ENCODE assay signal across 22 cellular contexts in the genomic region with DNA sequence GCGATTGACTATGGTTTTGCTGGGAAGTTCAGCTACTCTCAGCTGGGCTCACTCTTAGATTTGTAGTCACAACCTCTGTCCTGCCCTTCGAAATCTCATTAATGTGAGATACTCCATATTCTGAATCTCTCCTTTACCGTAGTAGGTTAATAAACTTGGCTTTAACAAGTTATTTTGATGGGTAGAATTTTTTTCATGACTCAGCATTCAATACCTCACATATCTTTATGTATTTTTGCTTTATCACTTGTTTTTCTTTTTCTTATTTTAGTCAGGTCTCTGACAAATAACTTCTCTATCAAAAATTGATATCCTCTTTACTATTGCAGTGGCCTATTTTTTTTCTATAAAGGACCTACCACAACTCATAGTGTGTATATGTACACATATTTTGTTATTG.
DNase-seq lines count a peak whose midpoint lies in the region; ATAC-seq, FAIRE-seq and TF ChIP-seq lines count a peak whose summit lies in the region.
"Had no signal": no experiment of that assay in that cellular context is flagged by ENCODE, and none has a peak within 500 bp of the region (broad histone marks: within the 10 kb centered on the region; RNA-seq: fewer than 3 reads in every experiment).

No MANE protein-coding gene starts in this region.

- no peaks in the 10 kb centered on the region for H3K9me2 ChIP-seq in Karpas-422 (replicated peaks; ENCODE audit: insufficient read depth, low read length)

- H3K79me2 ChIP-seq in ACC112 (ENCODE audit: control insufficient read depth, insufficient read depth, low read length, unreplicated experiment) (no peaks in the 10 kb centered on the region), Karpas-422 (ENCODE audit: low read length) (no peaks in the 10 kb centered on the region), K562 (ENCODE audit: control insufficient read depth, insufficient read depth, low read length) (no peaks in the 10 kb centered on the region)

- H3K27me3 ChIP-seq in ACC112 (ENCODE audit: insufficient read depth, low read length) (no peaks in the 10 kb centered on the region), Karpas-422 (ENCODE audit: low read length) (no peaks in the 10 kb centered on the region), K562 (ENCODE audit: control insufficient read depth in 2 of 2, insufficient read depth in 2 of 2, low read length in 2 of 2) (no peaks in the 10 kb centered on the region)
- H3K27me3 ChIP-seq: BE2C; BLaER1 treated with 17β-estradiol and CSF1 and Interleukin-3, amounts not matched to agents 10 nM and 100 nM had no signal

- DNase-seq in Karpas-422 (no peak), K562 (ENCODE audit: extremely low read depth in 1 of 4, low spot score in 3 of 4) (no peak), OCI-M2 (lab: John Stamatoyannopoulos, UW; ENCODE audit: unreplicated experiment) (no peak), SKM-1 treated with dmso at 0.1 percent for 144 hours (lab: John Stamatoyannopoulos, UW; ENCODE audit: unreplicated experiment) (no peak)
- DNase-seq: ACHN; AML-193; BE2C; CD4-positive, alpha-beta T cell; CD8-positive, alpha-beta memory T cell; DMS 273 treated with DMSO at 0.1 percent for 48 hours; DMS79; EL; GDM1; HCEC 1CT had no signal

- TF ChIP-seq RAD21 in K562 (CRISPR knock-in tag; conservative IDR thresholded peaks at IDR 0.05 in 1 of 2, IDR thresholded peaks at IDR 0.05 in 1 of 2) = no peak

- H3K9me1 ChIP-seq in K562 (ENCODE audit: control insufficient read depth, insufficient read depth, low read length) = no peaks in the 10 kb centered on the region

- H3K9me3 ChIP-seq in Karpas-422 (ENCODE audit: low read length) (no peaks in the 10 kb centered on the region), K562 (replicated peaks; ENCODE audit: control insufficient read depth, insufficient read depth, low read depth, low read length) (no peaks in the 10 kb centered on the region; the same call in 1 of the 2 replicates)
- H3K9me3 ChIP-seq: BE2C; BLaER1 treated with 17β-estradiol and CSF1 and Interleukin-3, amounts not matched to agents 10 nM and 100 nM had no signal

- H3K9ac ChIP-seq in Karpas-422 (ENCODE audit: low read length) (no peak overlapping the region), K562 (ENCODE audit: insufficient read depth in 1 of 2, low read depth in 2 of 2, low read length in 2 of 2) (no peak overlapping the region)
- H3K9ac ChIP-seq: BLaER1 treated with 17β-estradiol and CSF1 and Interleukin-3, amounts not matched to agents 10 nM and 100 nM had no signal

- H3K4me3 ChIP-seq in ACC112 (ENCODE audit: low read depth, low read length) (no peak overlapping the region), Karpas-422 (ENCODE audit: low read length) (no peak overlapping the region), K562 (no peak overlapping the region)
- H3K4me3 ChIP-seq: BLaER1 treated with 17β-estradiol and CSF1 and Interleukin-3, amounts not matched to agents 10 nM and 100 nM; GM12878; GM23338 had no signal

- no peaks in the 10 kb centered on the region for H4K20me1 ChIP-seq in Karpas-422 (ENCODE audit: insufficient read depth, low read depth, low read length)
- no peaks in the 10 kb centered on the region for H4K20me1 ChIP-seq in K562 (replicated peaks; ENCODE audit: control insufficient read depth, insufficient read depth, low read length)
- H4K20me1 ChIP-seq: BLaER1 treated with 17β-estradiol and CSF1 and Interleukin-3, amounts not matched to agents 10 nM and 100 nM had no signal

- H3K36me3 ChIP-seq in ACC112 (ENCODE audit: insufficient read depth, low read length) (no peaks in the 10 kb centered on the region), Karpas-422 (ENCODE audit: insufficient read depth, low read length) (no peaks in the 10 kb centered on the region), K562 (ENCODE audit: control insufficient read depth, insufficient read depth, low read length) (no peaks in the 10 kb centered on the region)
- H3K36me3 ChIP-seq: BE2C; BLaER1 treated with 17β-estradiol and CSF1 and Interleukin-3, amounts not matched to agents 10 nM and 100 nM had no signal

- no peak overlapping the region for H3K4me2 ChIP-seq in Karpas-422 (ENCODE audit: low read depth, low read length, poor library complexity, severe bottlenecking)
- H3K4me2 ChIP-seq in K562 (ENCODE audit: insufficient read depth, low read length) = no peak overlapping the region
- H3K4me2 ChIP-seq: BLaER1 treated with 17β-estradiol and CSF1 and Interleukin-3, amounts not matched to agents 10 nM and 100 nM; GM23338 had no signal

- TF ChIP-seq CTCF in K562 (IDR thresholded peaks at IDR 0.05 in 2 of 3, conservative IDR thresholded peaks at IDR 0.05 in 1 of 3; ENCODE audit: insufficient read depth in 2 of 3, low read depth in 1 of 3, low read length in 3 of 3) = no peak

- H3K27ac ChIP-seq in ACC112 (ENCODE audit: low read depth, low read length) (no peak overlapping the region), Karpas-422 (ENCODE audit: low read length) (no peak overlapping the region), K562 (ENCODE audit: extremely low read depth, low read depth, low read length) (no peak overlapping the region)
- H3K27ac ChIP-seq: BLaER1 treated with 17β-estradiol and CSF1 and Interleukin-3, amounts not matched to agents 10 nM and 100 nM had no signal

- no peak for ATAC-seq in K562
- ATAC-seq in GM21526 (IDR thresholded peaks at IDR 0.05; ENCODE audit: low FRiP score, unreplicated experiment) = no peak
- ATAC-seq: GM12878, GM23338 had no signal

- no TSS peak for BruUV-seq in K562 (replicated peaks; lab: Mats Ljungman, UMichigan)

- no peak for TF ChIP-seq POLR2A in K562 (conservative IDR thresholded peaks at IDR 0.05)

- H2AFZ ChIP-seq in ACC112 (ENCODE audit: low read length, unreplicated experiment) (peak overlapping the region; percentile 68), Karpas-422 (ENCODE audit: low read length) (peak overlapping the region; percentile 55), K562 (ENCODE audit: low read depth, low read length) (peak overlapping the region; percentile 41; the same call in 1 of the 2 replicates)
- H2AFZ ChIP-seq: GM23338 had no signal

- no peak for FAIRE-seq in K562 (lab: Jason Lieb, UNC)
- FAIRE-seq: D721Med, GM12878, GM19239, H54 had no signal

- TF ChIP-seq EP300 in K562 (IDR thresholded peaks at IDR 0.05; ENCODE audit: low read length) = no peak

- intact Hi-C loops in K562 (cut with micrococcal nuclease) = loop anchor here (10.0 kb wide), 1 partner anchor 95 kb away; no protein-coding TSS in a partner anchor

- in situ Hi-C loops in K562 (cut with MboI) = no loop called here

- POLR2A ChIA-PET in K562 (lab: Yijun Ruan, JAX) = interaction anchor here (0.6 kb wide), 1 partner anchor 101 kb away, joined by 4 read pairs; no protein-coding TSS in a partner anchor

- WGBS in K562 (ENCODE audit: insufficient coverage, low coverage, missing lambda C conversion rate) = 55% methylated on average over 3 of the region's 3 CpGs

- peaks cover 5% of the 10 kb centered on the region for H3K4me1 ChIP-seq in ACC112 (ENCODE audit: control insufficient read depth, insufficient read depth, low read length, unreplicated experiment)
- peaks cover 6% of the 10 kb centered on the region; the same call in 1 of the 2 replicates for H3K4me1 ChIP-seq in Karpas-422 (ENCODE audit: low read length)
- no peaks in the 10 kb centered on the region for H3K4me1 ChIP-seq in K562 (replicated peaks in 1 of 2; ENCODE audit: control insufficient read depth in 2 of 2, insufficient read depth in 2 of 2, low read length in 2 of 2)
- H3K4me1 ChIP-seq: BE2C had no signal

- CTCF ChIA-PET in K562 (lab: Yijun Ruan, JAX; ENCODE audit: low intra/inter-chr PET ratio) = no interaction called here

TF ChIP-seq in K562, 482 proteins besides CTCF, POLR2A, EP300 and RAD21:
- TF ChIP-seq MAFF (IDR thresholded peaks at IDR 0.05; ENCODE audit: low read length) (peak; percentile 89), MAFG (tag; conservative IDR thresholded peaks at IDR 0.05) (peak; percentile 86), MAFK (IDR thresholded peaks at IDR 0.05; ENCODE audit: low read length) (peak; percentile 91), TRIM28 (IDR thresholded peaks at IDR 0.05) (no peak), ZNF316 (IDR thresholded peaks at IDR 0.05) (peak; percentile 97), C11orf30 (IDR thresholded peaks at IDR 0.05; ENCODE audit: low read depth) (peak; percentile 93)
